In the genomic region with DNA sequence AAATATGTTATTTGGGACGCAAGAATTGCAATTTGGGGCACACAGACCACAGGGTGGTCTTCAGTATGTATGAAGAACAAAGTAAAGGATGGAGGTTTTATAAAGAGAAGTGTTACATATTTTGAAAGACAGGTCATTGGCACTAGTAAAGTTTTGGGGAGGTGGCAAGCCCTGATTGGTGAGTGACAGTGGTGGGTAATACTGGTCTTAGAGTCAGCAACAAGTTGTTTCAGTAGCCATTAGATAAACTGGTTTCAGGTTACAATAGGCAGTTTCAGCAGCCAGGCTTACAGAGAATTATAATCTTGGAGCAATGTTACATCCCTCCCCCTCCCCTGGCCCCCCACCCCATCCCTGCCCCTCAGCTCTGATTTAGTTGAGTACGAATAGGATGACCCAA, we compare ENCODE assay signal across 11 cellular contexts. TPM values are rescaled to one million over a fixed set of nuclear protein-coding genes. Genes with fewer than 3 reads are reported as not detected.
DNase-seq lines count a peak whose midpoint lies in the region; ATAC-seq, FAIRE-seq and TF ChIP-seq lines count a peak whose summit lies in the region.
"Had no signal": no experiment of that assay in that cellular context is flagged by ENCODE, and none has a peak within 500 bp of the region (broad histone marks: within the 10 kb centered on the region; RNA-seq: fewer than 3 reads in every experiment).

No MANE protein-coding gene starts in this region.

- 46% methylated on average over 2 of the region's 2 CpGs for WGBS in K562 (ENCODE audit: insufficient coverage, low coverage, missing lambda C conversion rate)

- DNase-seq in AG10803 (ENCODE audit: low read depth) (peak; percentile 23), K562 (ENCODE audit: extremely low read depth in 1 of 4, low spot score in 3 of 4) (no peak), iris pigment epithelial cell (ENCODE audit: low read depth) (peak; percentile 80), DMS153 treated with DMSO at 0.1 percent for 48 hours (lab: John Stamatoyannopoulos, UW; ENCODE audit: unreplicated experiment) (no peak), T-helper 9 cell (no peak), omental fat pad (ENCODE audit: low spot score) (no peak)
- DNase-seq: effector memory CD8-positive, alpha-beta T cell; NCI-H1694 had no signal

- no peaks in the 10 kb centered on the region for H3K27me3 ChIP-seq in KMS-11 (ENCODE audit: insufficient read depth, low read depth)
- no peaks in the 10 kb centered on the region for H3K27me3 ChIP-seq in K562 (ENCODE audit: control insufficient read depth in 2 of 2, insufficient read depth in 2 of 2, low read length in 2 of 2)
- H3K27me3 ChIP-seq: vagina had no signal

- peaks cover 58% of the 10 kb centered on the region for H3K4me1 ChIP-seq in KMS-11 (ENCODE audit: low read depth, poor library complexity, severe bottlenecking)
- H3K4me1 ChIP-seq in K562 (replicated peaks in 1 of 2; ENCODE audit: control insufficient read depth in 2 of 2, insufficient read depth in 2 of 2, low read length in 2 of 2): peaks cover 8 to 34% of the 10 kb centered on the region in 2 experiments

- intact Hi-C loops in K562 (cut with micrococcal nuclease): no loop called here

- H3K36me3 ChIP-seq in KMS-11 (ENCODE audit: insufficient read depth) (no peaks in the 10 kb centered on the region), K562 (ENCODE audit: control insufficient read depth, insufficient read depth, low read length) (peaks cover 17% of the 10 kb centered on the region; the same call in 2 of the 3 replicates)

- TF ChIP-seq RAD21 in K562 (CRISPR knock-in tag; conservative IDR thresholded peaks at IDR 0.05 in 1 of 2, IDR thresholded peaks at IDR 0.05 in 1 of 2): no peak

- H3K9ac ChIP-seq in KMS-11 (no peak overlapping the region), K562 (ENCODE audit: insufficient read depth in 1 of 2, low read depth in 2 of 2, low read length in 2 of 2) (no peak overlapping the region)

- no peaks in the 10 kb centered on the region for H3K9me3 ChIP-seq in K562 (replicated peaks; ENCODE audit: control insufficient read depth, insufficient read depth, low read depth, low read length)
- H3K9me3 ChIP-seq: vagina had no signal

- no peak for TF ChIP-seq EP300 in K562 (IDR thresholded peaks at IDR 0.05; ENCODE audit: low read length)

- POLR2A ChIA-PET in K562 (lab: Yijun Ruan, JAX): interaction anchor here (0.9 kb wide), 1 partner anchor 8 kb away, joined by 3 read pairs; no protein-coding TSS in a partner anchor

- CTCF ChIA-PET in K562 (lab: Yijun Ruan, JAX; ENCODE audit: low intra/inter-chr PET ratio): no interaction called here

- peaks cover 74% of the 10 kb centered on the region for H3K79me2 ChIP-seq in KMS-11 (ENCODE audit: insufficient read depth, low read depth)
- H3K79me2 ChIP-seq in K562 (ENCODE audit: control insufficient read depth, insufficient read depth, low read length): peaks cover 83% of the 10 kb centered on the region

- no peaks in the 10 kb centered on the region for H3K9me1 ChIP-seq in K562 (ENCODE audit: control insufficient read depth, insufficient read depth, low read length)

- in situ Hi-C loops in K562 (cut with MboI): no loop called here

- no peak for FAIRE-seq in K562 (lab: Jason Lieb, UNC)

- TF ChIP-seq CTCF in AG10803 (conservative IDR thresholded peaks at IDR 0.05; ENCODE audit: low read length): no peak
- no peak for TF ChIP-seq CTCF in KMS-11 (conservative IDR thresholded peaks at IDR 0.05; ENCODE audit: low read depth, low read length)
- no peak for TF ChIP-seq CTCF in K562 (IDR thresholded peaks at IDR 0.05 in 2 of 3, conservative IDR thresholded peaks at IDR 0.05 in 1 of 3; ENCODE audit: insufficient read depth in 2 of 3, low read depth in 1 of 3, low read length in 3 of 3)
- TF ChIP-seq CTCF in omental fat pad (IDR thresholded peaks at IDR 0.05): no peak

- H2AFZ ChIP-seq in KMS-11 (ENCODE audit: low read depth) (no peak overlapping the region), K562 (ENCODE audit: low read depth, low read length) (no peak overlapping the region)

- H3K4me2 ChIP-seq in KMS-11: peak overlapping the region; percentile 45; the same call in 1 of the 2 replicates
- no peak overlapping the region for H3K4me2 ChIP-seq in K562 (ENCODE audit: insufficient read depth, low read length)

- ATAC-seq in K562 (peak; percentile 61), GM19395 (IDR thresholded peaks at IDR 0.05; ENCODE audit: unreplicated experiment) (no peak), omental fat pad (ENCODE audit: low FRiP score) (no peak)
- ATAC-seq: effector memory CD8-positive, alpha-beta T cell had no signal

- no TSS peak for BruUV-seq in K562 (replicated peaks; lab: Mats Ljungman, UMichigan)

- H3K4me3 ChIP-seq in AG10803 (ENCODE audit: low read length): no peak overlapping the region
- no peak overlapping the region for H3K4me3 ChIP-seq in KMS-11 (IDR thresholded peaks at IDR 0.05; ENCODE audit: insufficient read depth, low read depth, low read length)
- H3K4me3 ChIP-seq in K562: no peak overlapping the region
- H3K4me3 ChIP-seq: vagina had no signal

- no peak for TF ChIP-seq POLR2A in K562 (conservative IDR thresholded peaks at IDR 0.05)

- H4K20me1 ChIP-seq in KMS-11 (ENCODE audit: insufficient read depth) (no peaks in the 10 kb centered on the region), K562 (replicated peaks; ENCODE audit: control insufficient read depth, insufficient read depth, low read length) (peaks cover 15% of the 10 kb centered on the region)

- H3K27ac ChIP-seq in KMS-11 (peak overlapping the region; percentile 40; the same call in 1 of the 2 replicates), K562 (ENCODE audit: extremely low read depth, low read depth, low read length) (no peak overlapping the region)

TF ChIP-seq in K562, 482 proteins besides CTCF, POLR2A, EP300 and RAD21:
- TF ChIP-seq, protein P1, sequence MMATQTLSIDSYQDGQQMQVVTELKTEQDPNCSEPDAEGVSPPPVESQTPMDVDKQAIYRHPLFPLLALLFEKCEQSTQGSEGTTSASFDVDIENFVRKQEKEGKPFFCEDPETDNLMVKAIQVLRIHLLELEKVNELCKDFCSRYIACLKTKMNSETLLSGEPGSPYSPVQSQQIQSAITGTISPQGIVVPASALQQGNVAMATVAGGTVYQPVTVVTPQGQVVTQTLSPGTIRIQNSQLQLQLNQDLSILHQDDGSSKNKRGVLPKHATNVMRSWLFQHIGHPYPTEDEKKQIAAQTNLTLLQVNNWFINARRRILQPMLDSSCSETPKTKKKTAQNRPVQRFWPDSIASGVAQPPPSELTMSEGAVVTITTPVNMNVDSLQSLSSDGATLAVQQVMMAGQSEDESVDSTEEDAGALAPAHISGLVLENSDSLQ (IDR thresholded peaks at IDR 0.05): peak; percentile 63; the same call in 1 of the 2 replicates
- TF ChIP-seq, protein P2, sequence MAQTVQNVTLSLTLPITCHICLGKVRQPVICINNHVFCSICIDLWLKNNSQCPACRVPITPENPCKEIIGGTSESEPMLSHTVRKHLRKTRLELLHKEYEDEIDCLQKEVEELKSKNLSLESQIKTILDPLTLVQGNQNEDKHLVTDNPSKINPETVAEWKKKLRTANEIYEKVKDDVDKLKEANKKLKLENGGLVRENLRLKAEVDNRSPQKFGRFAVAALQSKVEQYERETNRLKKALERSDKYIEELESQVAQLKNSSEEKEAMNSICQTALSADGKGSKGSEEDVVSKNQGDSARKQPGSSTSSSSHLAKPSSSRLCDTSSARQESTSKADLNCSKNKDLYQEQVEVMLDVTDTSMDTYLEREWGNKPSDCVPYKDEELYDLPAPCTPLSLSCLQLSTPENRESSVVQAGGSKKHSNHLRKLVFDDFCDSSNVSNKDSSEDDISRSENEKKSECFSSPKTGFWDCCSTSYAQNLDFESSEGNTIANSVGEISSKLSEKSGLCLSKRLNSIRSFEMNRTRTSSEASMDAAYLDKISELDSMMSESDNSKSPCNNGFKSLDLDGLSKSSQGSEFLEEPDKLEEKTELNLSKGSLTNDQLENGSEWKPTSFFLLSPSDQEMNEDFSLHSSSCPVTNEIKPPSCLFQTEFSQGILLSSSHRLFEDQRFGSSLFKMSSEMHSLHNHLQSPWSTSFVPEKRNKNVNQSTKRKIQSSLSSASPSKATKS (CRISPR knock-in tag; IDR thresholded peaks at IDR 0.05): no peak
- TF ChIP-seq MEIS2 (IDR thresholded peaks at IDR 0.05; ENCODE audit: partially characterized antibody): peak; percentile 7

RNA-seq across cellular contexts. Expression of a gene that starts 17.5 kb away (rescaled TPM):
- 157 and 305 TPM in 2 replicates for total RNA-seq in K562 (2011; cell fraction: chromatin; rRNA removed; ENCODE audit: low replicate concordance)
- total RNA-seq in K562 (2011; cell fraction: nucleolus; rRNA removed): 86.7 and 110 TPM in 2 replicates
- total RNA-seq in K562 (2011; cell fraction: nucleoplasm; rRNA removed): 139 and 215 TPM in 2 replicates
- total RNA-seq in K562 (2014; rRNA removed) (47.9 and 49.5 TPM in 2 replicates), K562 (2014; rRNA removed; fragmentation: Illumina TruSeq; extraction: Trizol) (57.5 and 60.4 TPM in 2 replicates), K562 (2015; rRNA removed; fragmentation: Illumina TruSeq; extraction: Trizol) (52.1 and 56.3 TPM in 2 replicates), K562 (2021) (54.1 and 63.1 TPM in 2 replicates), omental fat pad (100 to 1,000 TPM in 3 of 4 donors, 10 to 100 TPM in 1; 78.8 to 133 (median 121) TPM)
- polyA plus RNA-seq in K562 (2011; rRNA removed) (60.7 and 68.7 TPM in 2 replicates), K562 (2014; fragmentation: Illumina TruSeq; extraction: Trizol) (54.9 and 65.3 TPM in 2 replicates), K562 (2014; fragmentation: Nextera tagmentation; extraction: Ambion mirVana) (10 to 100 TPM; 10.1 to 18.2 TPM), K562 (2014; rRNA removed) (53.2 and 55.1 TPM in 2 replicates)
- polyA plus RNA-seq in K562 (2011; cell fraction: cytosol; rRNA removed): 29.4 and 31.3 TPM in 2 replicates
- polyA plus RNA-seq in K562 (2011; cell fraction: nucleus; rRNA removed): 59.4 and 59.9 TPM in 2 replicates
- 41.6 and 49.0 TPM in 2 replicates for polyA plus RNA-seq in K562 (2012)
- 95.3 and 99.4 TPM in 2 replicates for polyA minus RNA-seq in K562 (2011; rRNA and poly(A)+ RNA removed)
- 20.8 and 26.0 TPM in 2 replicates for polyA minus RNA-seq in K562 (2011; cell fraction: cytosol; rRNA and poly(A)+ RNA removed)
- 54.3 and 101 TPM in 2 replicates for polyA minus RNA-seq in K562 (2011; cell fraction: nucleus; rRNA and poly(A)+ RNA removed)

Comparison
In these comparisons a context has a peak if more than half of its experiments do, and no peak if none do; other contexts are left out.
1. DNase-seq: peak in AG10803 (single experiment) and iris pigment epithelial cell (single experiment); none in K562 (0 of 4), DMS153 treated with DMSO at 0.1 percent for 48 hours (single experiment), T-helper 9 cell (single experiment) and omental fat pad (single experiment).